Comparison of ENCODE assay signal across 13 cellular contexts in the genomic region with DNA sequence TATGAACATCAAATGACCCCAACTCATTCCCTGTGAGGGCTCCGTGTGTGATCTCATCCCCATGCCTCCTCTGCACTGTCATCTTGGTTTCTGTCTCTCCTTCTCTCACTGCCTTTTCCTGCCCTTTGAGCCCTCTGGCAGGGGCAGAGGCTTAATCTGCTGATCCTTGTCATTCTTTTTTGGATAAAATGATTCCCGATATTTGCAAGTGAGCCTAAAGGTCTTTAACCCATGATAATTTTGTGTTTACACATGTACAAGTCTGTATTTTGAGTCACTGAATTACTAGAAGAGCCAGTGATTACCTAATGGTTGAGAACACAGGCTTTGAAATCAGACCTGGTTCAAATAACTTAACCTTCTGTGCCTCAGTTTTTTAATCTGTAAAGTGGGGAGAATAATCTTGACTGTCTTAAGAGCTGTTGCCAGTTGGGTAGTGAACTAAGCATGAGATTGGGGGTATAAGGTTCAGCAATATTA. TPM values are rescaled to one million over a fixed set of nuclear protein-coding genes. Genes with fewer than 3 reads are reported as not detected.
DNase-seq lines count a peak whose midpoint lies in the region; ATAC-seq and TF ChIP-seq lines count a peak whose summit lies in the region.
"Had no signal": no experiment of that assay in that cellular context is flagged by ENCODE, and none has a peak within 500 bp of the region (broad histone marks: within the 10 kb centered on the region; RNA-seq: fewer than 3 reads in every experiment).

No MANE protein-coding gene starts in this region.

- CTCF ChIA-PET in activated naive CD4-positive, alpha-beta T cell treated with anti-CD3 and anti-CD28 coated beads for 36 hours (lab: Charles Lee), result no interaction called here

- H3K27me3 ChIP-seq in stomach smooth muscle (ENCODE audit: control insufficient read depth in 1 of 2, insufficient read depth in 2 of 2, low read length in 2 of 2), result no peaks in the 10 kb centered on the region
- H3K27me3 ChIP-seq: vagina had no signal

- peak overlapping the region; percentile 48 for H3K4me3 Mint-ChIP-seq in activated naive CD4-positive, alpha-beta T cell treated with anti-CD3 and anti-CD28 coated beads for 36 hours
- peak overlapping the region; percentile 86 for H3K4me3 Mint-ChIP-seq in activated T-helper 17 cell treated with anti-CD3 and anti-CD28 coated beads, Interleukin-2, amount 50 U/mL, for 72 hours
- H3K4me3 Mint-ChIP-seq in memory B cell, result peak overlapping the region; percentile 68

- peaks cover 22% of the 10 kb centered on the region for H3K4me1 ChIP-seq in stomach smooth muscle (ENCODE audit: control insufficient read depth, insufficient read depth, low read length)

- H3K27me3 Mint-ChIP-seq in activated naive CD4-positive, alpha-beta T cell treated with anti-CD3 and anti-CD28 coated beads for 36 hours (ENCODE audit: low read depth), result no peaks in the 10 kb centered on the region
- no peaks in the 10 kb centered on the region for H3K27me3 Mint-ChIP-seq in activated T-helper 17 cell treated with anti-CD3 and anti-CD28 coated beads, Interleukin-2, amount 50 U/mL, for 72 hours
- no peaks in the 10 kb centered on the region for H3K27me3 Mint-ChIP-seq in memory B cell

- H3K9ac ChIP-seq in stomach smooth muscle (ENCODE audit: low read length in 2 of 2), result no peak overlapping the region

- no peaks in the 10 kb centered on the region for H3K36me3 Mint-ChIP-seq in activated naive CD4-positive, alpha-beta T cell treated with anti-CD3 and anti-CD28 coated beads for 36 hours (ENCODE audit: low read depth)
- H3K36me3 Mint-ChIP-seq in activated T-helper 17 cell treated with anti-CD3 and anti-CD28 coated beads, Interleukin-2, amount 50 U/mL, for 72 hours (ENCODE audit: low read depth), result no peaks in the 10 kb centered on the region
- H3K36me3 Mint-ChIP-seq in memory B cell, result no peaks in the 10 kb centered on the region

- DNase-seq in activated naive CD4-positive, alpha-beta T cell treated with anti-CD3 and anti-CD28 coated beads for 36 hours, result no peak
- no peak for DNase-seq in activated naive CD4-positive, alpha-beta T cell treated with anti-CD3 and anti-CD28 coated beads, Interleukin-2, amount 50 U/mL, for 16 hours
- DNase-seq in memory B cell (ENCODE audit: low spot score in 2 of 2), result no peak
- no peak for DNase-seq in NCI-H524 treated with DMSO at 0.1 percent for 48 hours (lab: John Stamatoyannopoulos, UW)
- no peak for DNase-seq in erythroblast (lab: John Stamatoyannopoulos, UW)
- DNase-seq: heart right ventricle; NCI-H748 treated with DMSO at 0.1 percent for 48 hours; stimulated activated CD4-positive, alpha-beta T cell treated with anti-CD3 and anti-CD28 coated beads, Interleukin-4, amount 100 ng/mL, for 4 hours had no signal

- ATAC-seq in activated T-helper 17 cell treated with anti-CD3 and anti-CD28 coated beads, Interleukin-2, amount 50 U/mL, for 72 hours (replicated peaks), result no peak
- no peak for ATAC-seq in memory B cell (ENCODE audit: low read depth)
- ATAC-seq in activated CD4-positive, CD25-positive, alpha-beta regulatory T cell treated with anti-CD3 and anti-CD28 coated beads, Interleukin-2, amount 50 U/mL, for 24 hours, result no peak
- ATAC-seq: heart right ventricle, sciatic nerve had no signal

- peak overlapping the region; percentile 37 for H3K27ac ChIP-seq in stomach smooth muscle (ENCODE audit: low read length)

- H3K27ac Mint-ChIP-seq in activated naive CD4-positive, alpha-beta T cell treated with anti-CD3 and anti-CD28 coated beads for 36 hours, result peak overlapping the region; percentile 15
- peak overlapping the region; percentile 47 for H3K27ac Mint-ChIP-seq in activated T-helper 17 cell treated with anti-CD3 and anti-CD28 coated beads, Interleukin-2, amount 50 U/mL, for 72 hours
- H3K27ac Mint-ChIP-seq in memory B cell, result peak overlapping the region; percentile 21

- no peaks in the 10 kb centered on the region for H3K9me3 ChIP-seq in stomach smooth muscle (ENCODE audit: control insufficient read depth in 2 of 2, low read length in 2 of 2)
- H3K9me3 ChIP-seq: heart right ventricle, vagina had no signal

- H3K4me1 Mint-ChIP-seq in activated naive CD4-positive, alpha-beta T cell treated with anti-CD3 and anti-CD28 coated beads for 36 hours (ENCODE audit: low read depth), result peaks cover 27% of the 10 kb centered on the region
- peaks cover 16% of the 10 kb centered on the region for H3K4me1 Mint-ChIP-seq in activated T-helper 17 cell treated with anti-CD3 and anti-CD28 coated beads, Interleukin-2, amount 50 U/mL, for 72 hours
- H3K4me1 Mint-ChIP-seq in memory B cell, result peaks cover 10% of the 10 kb centered on the region

- H3K36me3 ChIP-seq in stomach smooth muscle (ENCODE audit: control insufficient read depth in 2 of 2, insufficient read depth in 2 of 2, low read length in 2 of 2), result no peaks in the 10 kb centered on the region
- H3K36me3 ChIP-seq: heart right ventricle, vagina had no signal

- no peak overlapping the region for H3K4me3 ChIP-seq in stomach smooth muscle (ENCODE audit: low read length in 2 of 2)

- H3K9me3 Mint-ChIP-seq in activated naive CD4-positive, alpha-beta T cell treated with anti-CD3 and anti-CD28 coated beads for 36 hours, result no peaks in the 10 kb centered on the region
- no peaks in the 10 kb centered on the region for H3K9me3 Mint-ChIP-seq in activated T-helper 17 cell treated with anti-CD3 and anti-CD28 coated beads, Interleukin-2, amount 50 U/mL, for 72 hours
- H3K9me3 Mint-ChIP-seq in memory B cell, result no peaks in the 10 kb centered on the region

- intact Hi-C loops in activated naive CD4-positive, alpha-beta T cell treated with anti-CD3 and anti-CD28 coated beads for 36 hours (cut with micrococcal nuclease), result loop anchor here (2.0 to 10.0 kb wide), 5 partner anchors 193 to 495 kb away; partner anchors contain the start of genes CPT2 and ZYG11B

- no peak for TF ChIP-seq POLR2A in erythroblast (IDR thresholded peaks at IDR 0.05; ENCODE audit: low read length)

RNA-seq across cellular contexts. Expression of gene ECHDC2, which starts 1.8 kb away (rescaled TPM):
- total RNA-seq in activated naive CD4-positive, alpha-beta T cell treated with anti-CD3 and anti-CD28 coated beads for 36 hours, result 10 to 100 TPM; 47.4 to 53.5 TPM
- total RNA-seq in activated T-helper 17 cell treated with anti-CD3 and anti-CD28 coated beads, Interleukin-2, amount 50 U/mL, for 72 hours, result 10 to 100 TPM; 52.5 to 79.9 TPM

RNA-seq across cellular contexts. Expression of gene SCP2, which starts 7.3 kb away (rescaled TPM):
- total RNA-seq in activated naive CD4-positive, alpha-beta T cell treated with anti-CD3 and anti-CD28 coated beads for 36 hours, result 10 to 100 TPM; 71.8 to 79.2 TPM
- total RNA-seq in activated T-helper 17 cell treated with anti-CD3 and anti-CD28 coated beads, Interleukin-2, amount 50 U/mL, for 72 hours, result 10 to 100 TPM; 59.5 to 75.1 TPM
